In the genomic region with DNA sequence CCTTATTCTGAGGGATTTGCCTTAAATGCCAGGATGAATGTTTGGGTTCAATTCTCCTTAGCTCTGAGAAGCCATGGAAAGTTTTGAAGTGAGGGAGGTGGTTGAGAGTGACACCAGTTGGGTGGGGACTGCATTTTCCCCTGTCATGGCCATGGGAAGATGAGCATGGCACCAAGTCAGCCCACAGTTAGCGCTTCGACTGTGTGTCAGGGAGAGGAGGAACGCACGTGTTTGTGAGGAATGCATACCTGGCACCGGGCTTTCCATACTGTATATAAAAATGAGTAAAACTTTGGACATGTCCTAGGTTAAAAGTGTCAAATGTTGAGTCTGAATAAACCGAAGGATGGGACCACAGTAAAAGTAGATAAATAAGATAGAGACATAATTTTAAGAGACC, we compare ENCODE assay signal across 20 cellular contexts.
DNase-seq lines count a peak whose midpoint lies in the region; ATAC-seq and TF ChIP-seq lines count a peak whose summit lies in the region.
"Had no signal": no experiment of that assay in that cellular context is flagged by ENCODE, and none has a peak within 500 bp of the region (broad histone marks: within the 10 kb centered on the region; RNA-seq: fewer than 3 reads in every experiment).

No MANE protein-coding gene starts in this region.

- H3K36me3 Mint-ChIP-seq in activated T-cell treated with anti-CD3 and anti-CD28 coated beads, Interleukin-2, amount 50 U/mL, for 72 hours (ENCODE audit: insufficient read depth in 2 of 2), result peaks cover 0 to 1% of the 10 kb centered on the region in 2 donors
- H3K36me3 Mint-ChIP-seq in activated T-cell treated with anti-CD3 and anti-CD28 coated beads, Interleukin-2, amount 50 U/mL, for 4 hours (ENCODE audit: insufficient read depth), result no peaks in the 10 kb centered on the region
- H3K36me3 Mint-ChIP-seq in nephron progenitor cell (ENCODE audit: low read depth), result peaks cover 3% of the 10 kb centered on the region
- H3K36me3 Mint-ChIP-seq: CD8-positive, alpha-beta T cell; T-cell had no signal

- no peak for TF ChIP-seq CTCF in nephron progenitor cell (IDR thresholded peaks at IDR 0.05)

- DNase-seq in activated T-cell treated with anti-CD3 and anti-CD28 coated beads, Interleukin-2, amount 50 U/mL, for 72 hours, result no peak
- DNase-seq in activated T-cell treated with anti-CD3 and anti-CD28 coated beads, Interleukin-2, amount 50 U/mL, for 4 hours, result no peak
- DNase-seq in epithelial cell of prostate (ENCODE audit: low read depth, low spot score) (no peak), nephron progenitor cell (no peak)
- DNase-seq in stimulated activated naive CD4-positive, alpha-beta T cell treated with Interleukin-2 at 50 U/mL for 16 hours (lab: John Stamatoyannopoulos, UW), result no peak
- DNase-seq: C1 segment of cervical spinal cord; CD8-positive, alpha-beta T cell; Kasumi-1; NCI-H1048; NCI-H1417 treated with DMSO at 0.1 percent for 48 hours; NCI-H187 treated with DMSO at 0.1 percent for 48 hours; NCI-H510A; Peyer's patch; SJCRH30; T-cell had no signal

- H3K27ac Mint-ChIP-seq in activated T-cell treated with anti-CD3 and anti-CD28 coated beads, Interleukin-2, amount 50 U/mL, for 72 hours, result peak overlapping the region; percentile 8
- H3K27ac Mint-ChIP-seq in nephron progenitor cell, result peak overlapping the region; percentile 64
- H3K27ac Mint-ChIP-seq: CD8-positive, alpha-beta T cell; T-cell had no signal

- no peaks in the 10 kb centered on the region for H3K27me3 Mint-ChIP-seq in activated T-cell treated with anti-CD3 and anti-CD28 coated beads, Interleukin-2, amount 50 U/mL, for 72 hours (ENCODE audit: low read depth)
- no peaks in the 10 kb centered on the region for H3K27me3 Mint-ChIP-seq in activated T-cell treated with anti-CD3 and anti-CD28 coated beads, Interleukin-2, amount 50 U/mL, for 4 hours (ENCODE audit: low read depth)
- peaks cover 4% of the 10 kb centered on the region for H3K27me3 Mint-ChIP-seq in nephron progenitor cell (ENCODE audit: low read depth, poor library complexity)
- H3K27me3 Mint-ChIP-seq: T-cell had no signal

- H3K4me1 Mint-ChIP-seq in activated T-cell treated with anti-CD3 and anti-CD28 coated beads, Interleukin-2, amount 50 U/mL, for 72 hours (ENCODE audit: low read depth), result peaks cover 6% of the 10 kb centered on the region
- no peaks in the 10 kb centered on the region for H3K4me1 Mint-ChIP-seq in activated T-cell treated with anti-CD3 and anti-CD28 coated beads, Interleukin-2, amount 50 U/mL, for 4 hours (ENCODE audit: low read depth)
- H3K4me1 Mint-ChIP-seq in nephron progenitor cell, result peaks cover 36% of the 10 kb centered on the region
- H3K4me1 Mint-ChIP-seq: T-cell had no signal

- peak overlapping the region; percentile 81 for H3K27ac ChIP-seq in epithelial cell of prostate
- H3K27ac ChIP-seq: 22Rv1, Peyer's patch, SJCRH30 had no signal

- no peak for ATAC-seq in activated T-cell treated with anti-CD3 and anti-CD28 coated beads, Interleukin-2, amount 50 U/mL, for 72 hours (replicated peaks in 1 of 2)
- no peak for ATAC-seq in activated T-cell treated with anti-CD3 and anti-CD28 coated beads, Interleukin-2, amount 50 U/mL, for 4 hours
- ATAC-seq in HG02884 (IDR thresholded peaks at IDR 0.05; ENCODE audit: unreplicated experiment) (no peak), GM21390 (IDR thresholded peaks at IDR 0.05; ENCODE audit: unreplicated experiment) (no peak), GM21619 (IDR thresholded peaks at IDR 0.05; ENCODE audit: unreplicated experiment) (no peak)
- ATAC-seq: CD8-positive, alpha-beta T cell; HCT116; T-cell had no signal

- peaks cover under 1 to 2% of the 10 kb centered on the region in 2 donors for H3K9me3 Mint-ChIP-seq in activated T-cell treated with anti-CD3 and anti-CD28 coated beads, Interleukin-2, amount 50 U/mL, for 72 hours
- peaks cover 3% of the 10 kb centered on the region for H3K9me3 Mint-ChIP-seq in activated T-cell treated with anti-CD3 and anti-CD28 coated beads, Interleukin-2, amount 50 U/mL, for 4 hours
- H3K9me3 Mint-ChIP-seq in nephron progenitor cell, result peaks cover 9% of the 10 kb centered on the region

- no peak overlapping the region for H3K4me3 Mint-ChIP-seq in activated T-cell treated with anti-CD3 and anti-CD28 coated beads, Interleukin-2, amount 50 U/mL, for 72 hours
- no peak overlapping the region for H3K4me3 Mint-ChIP-seq in activated T-cell treated with anti-CD3 and anti-CD28 coated beads, Interleukin-2, amount 50 U/mL, for 4 hours
- H3K4me3 Mint-ChIP-seq in nephron progenitor cell, result no peak overlapping the region
- H3K4me3 Mint-ChIP-seq: CD8-positive, alpha-beta T cell; T-cell had no signal
